27 cellular contexts compared by ENCODE assay signal in genomic region chr1:27956761-27957160, GRCh38. TPM values are rescaled to one million over a fixed set of nuclear protein-coding genes. Genes with fewer than 3 reads are reported as not detected.
"Had no signal": no experiment of that assay in that cellular context is flagged by ENCODE, and none has a peak within 500 bp of the region (broad histone marks: within the 10 kb centered on the region; RNA-seq: fewer than 3 reads in every experiment).

No MANE protein-coding gene starts in this region.

- H3K4me3 ChIP-seq: body of pancreas, left lung, lung, right lobe of liver, skin epidermis, stomach, suprapubic skin, tibial nerve, uterus had no signal

- H3K27ac Mint-ChIP-seq: activated CD4-positive, alpha-beta T cell treated with anti-CD3 and anti-CD28 coated beads, Interleukin-2, amount 10 ng/mL, durations not matched to agents 7 days and 5 days; activated CD8-positive, alpha-beta memory T cell treated with anti-CD3 and anti-CD28 coated beads, Interleukin-2, amount 10 ng/mL, durations not matched to agents 7 days and 5 days; activated CD8-positive, alpha-beta T cell treated with anti-CD3 and anti-CD28 coated beads for 36 hours; activated naive CD4-positive, alpha-beta T cell treated with anti-CD3 and anti-CD28 coated beads, Interleukin-2, amount 50 U/mL, for 24 hours; stimulated activated effector memory CD8-positive, alpha-beta T cell treated with anti-CD3 and anti-CD28 coated beads, Interleukin-12 subunit alpha, Interleukin-12 subunit beta, amount 100 ng/mL, for 72 hours had no signal

- H2AFZ ChIP-seq: parathyroid adenoma had no signal

- H3K27me3 ChIP-seq: body of pancreas, left lung, right lobe of liver, stomach, suprapubic skin, tibial nerve, uterus had no signal

- H3K4me3 Mint-ChIP-seq: activated CD4-positive, alpha-beta T cell treated with anti-CD3 and anti-CD28 coated beads, Interleukin-2, amount 10 ng/mL, durations not matched to agents 7 days and 5 days; activated CD8-positive, alpha-beta memory T cell treated with anti-CD3 and anti-CD28 coated beads, Interleukin-2, amount 10 ng/mL, durations not matched to agents 7 days and 5 days; activated CD8-positive, alpha-beta T cell treated with anti-CD3 and anti-CD28 coated beads for 36 hours; stimulated activated effector memory CD8-positive, alpha-beta T cell treated with anti-CD3 and anti-CD28 coated beads, Interleukin-12 subunit alpha, Interleukin-12 subunit beta, amount 100 ng/mL, for 72 hours had no signal

- H3K36me3 ChIP-seq: left lung, right lobe of liver, stomach, suprapubic skin, tibial nerve, uterus had no signal

- H3K27me3 Mint-ChIP-seq: activated CD4-positive, alpha-beta T cell treated with anti-CD3 and anti-CD28 coated beads, Interleukin-2, amount 10 ng/mL, durations not matched to agents 7 days and 5 days; activated CD8-positive, alpha-beta T cell treated with anti-CD3 and anti-CD28 coated beads for 36 hours; activated naive CD4-positive, alpha-beta T cell treated with anti-CD3 and anti-CD28 coated beads, Interleukin-2, amount 50 U/mL, for 24 hours had no signal

- H3K9ac ChIP-seq: parathyroid adenoma had no signal

- H3K36me3 Mint-ChIP-seq: activated CD8-positive, alpha-beta memory T cell treated with anti-CD3 and anti-CD28 coated beads, Interleukin-2, amount 10 ng/mL, durations not matched to agents 7 days and 5 days; activated naive CD4-positive, alpha-beta T cell treated with anti-CD3 and anti-CD28 coated beads, Interleukin-2, amount 50 U/mL, for 24 hours; naive B cell had no signal

- H3K9me3 ChIP-seq: body of pancreas, left lung, right lobe of liver, stomach, suprapubic skin, tibial nerve, uterus had no signal

- ATAC-seq: activated CD4-positive, CD25-positive, alpha-beta regulatory T cell treated with anti-CD3 and anti-CD28 coated beads, Interleukin-2, amount 50 U/mL, for 24 hours; activated CD8-positive, alpha-beta memory T cell treated with anti-CD3 and anti-CD28 coated beads, Interleukin-2, amount 10 ng/mL, durations not matched to agents 7 days and 5 days; activated CD8-positive, alpha-beta T cell treated with anti-CD3 and anti-CD28 coated beads for 36 hours; body of pancreas; foreskin keratinocyte; left lung; right lobe of liver; stimulated activated effector memory CD8-positive, alpha-beta T cell treated with anti-CD3 and anti-CD28 coated beads, Interleukin-12 subunit alpha, Interleukin-12 subunit beta, amount 100 ng/mL, for 72 hours had no signal

- H3K9me3 Mint-ChIP-seq: activated CD4-positive, alpha-beta T cell treated with anti-CD3 and anti-CD28 coated beads, Interleukin-2, amount 10 ng/mL, durations not matched to agents 7 days and 5 days; activated CD8-positive, alpha-beta T cell treated with anti-CD3 and anti-CD28 coated beads for 36 hours; activated naive CD4-positive, alpha-beta T cell treated with anti-CD3 and anti-CD28 coated beads, Interleukin-2, amount 50 U/mL, for 24 hours; naive B cell; stimulated activated effector memory CD8-positive, alpha-beta T cell treated with anti-CD3 and anti-CD28 coated beads, Interleukin-12 subunit alpha, Interleukin-12 subunit beta, amount 100 ng/mL, for 72 hours had no signal

- DNase-seq: activated CD4-positive, alpha-beta T cell treated with anti-CD3 and anti-CD28 coated beads, Interleukin-2, amount 10 ng/mL, durations not matched to agents 7 days and 5 days; activated CD8-positive, alpha-beta memory T cell treated with anti-CD3 and anti-CD28 coated beads, Interleukin-2, amount 10 ng/mL, durations not matched to agents 7 days and 5 days; activated CD8-positive, alpha-beta T cell treated with anti-CD3 and anti-CD28 coated beads for 36 hours; activated gamma-delta T cell treated with Interleukin-2 at 50 U/mL for 16 hours; activated T-cell treated with anti-CD3 and anti-CD28 coated beads for 4 hours; anterior cingulate cortex; body of pancreas; caudate nucleus; effector memory CD4-positive, alpha-beta T cell; foreskin keratinocyte; kidney glomerular epithelial cell; left lung; naive B cell; right lobe of liver; stimulated activated CD4-positive, alpha-beta T cell treated with anti-CD3 and anti-CD28 coated beads, Interleukin-2, amount 100 ng/mL, for 24 hours; stomach; uterus had no signal

- H3K27ac ChIP-seq: body of pancreas, foreskin keratinocyte, left lung, parathyroid adenoma, right lobe of liver, skin epidermis, stomach, suprapubic skin, tibial nerve, uterus, VCaP had no signal

- H3K4me1 ChIP-seq: foreskin keratinocyte, uterus had no signal

- H3K79me2 ChIP-seq: parathyroid adenoma had no signal

RNA-seq across cellular contexts. Expression of gene SMPDL3B, which starts 22.0 kb away (rescaled TPM):
- total RNA-seq: mesenteric fat pad, tibial nerve had no signal
